Comparison of ENCODE assay signal across 11 cellular contexts in genomic region chr15:31336943-31337295, GRCh38. TPM values are rescaled to one million over a fixed set of nuclear protein-coding genes. Genes with fewer than 3 reads are reported as not detected.
A peak's percentile ranks its signal among the peaks of the same experiment; 100 is the strongest.
DNase-seq lines count a peak whose midpoint lies in the region; ATAC-seq and TF ChIP-seq lines count a peak whose summit lies in the region.
"Had no signal": no experiment of that assay in that cellular context is flagged by ENCODE, and none has a peak within 500 bp of the region (broad histone marks: within the 10 kb centered on the region; RNA-seq: fewer than 3 reads in every experiment).

No MANE protein-coding gene starts in this region.

- H3K27ac ChIP-seq in skeletal muscle tissue (ENCODE audit: low read depth, low read length) (peak overlapping the region; percentile 7), WERI-Rb-1 (no peak overlapping the region)
- H3K27ac ChIP-seq: epithelial cell of prostate had no signal

- intact Hi-C loops in activated CD4-positive, alpha-beta T cell treated with anti-CD3 and anti-CD28 coated beads for 36 hours (cut with DNase I, micrococcal nuclease), result loop anchor here in 1 of 2 experiments (1.0 kb wide), 1 partner anchor 8 kb away; no protein-coding TSS in a partner anchor

- H3K36me3 ChIP-seq in skeletal muscle tissue (ENCODE audit: control insufficient read depth in 3 of 3, insufficient read depth in 3 of 3, low read length in 3 of 3) (peaks cover 0 to 2% (median 0%) of the 10 kb centered on the region in 3 donors), WERI-Rb-1 (no peaks in the 10 kb centered on the region)

- CTCF ChIA-PET in activated CD4-positive, alpha-beta T cell treated with anti-CD3 and anti-CD28 coated beads for 36 hours (lab: Charles Lee), result no interaction called here

- no peaks in the 10 kb centered on the region for H3K27me3 Mint-ChIP-seq in activated CD4-positive, alpha-beta T cell treated with anti-CD3 and anti-CD28 coated beads for 36 hours
- no peaks in the 10 kb centered on the region for H3K27me3 Mint-ChIP-seq in effector memory CD8-positive, alpha-beta T cell

- no peaks in the 10 kb centered on the region for H3K9me3 ChIP-seq in skeletal muscle tissue (ENCODE audit: control insufficient read depth in 3 of 3, low read length in 3 of 3)
- H3K9me3 ChIP-seq in WERI-Rb-1 (ENCODE audit: severe bottlenecking), result no peaks in the 10 kb centered on the region
- H3K9me3 ChIP-seq: SK-N-SH had no signal

- peaks cover 89 to 92% (median 91%) of the 10 kb centered on the region in 3 donors for H3K4me1 ChIP-seq in skeletal muscle tissue (ENCODE audit: control insufficient read depth in 3 of 3, insufficient read depth in 3 of 3, low read length in 3 of 3)

- DNase-seq in activated CD4-positive, alpha-beta T cell treated with anti-CD3 and anti-CD28 coated beads for 36 hours, result no peak
- DNase-seq in activated CD4-positive, alpha-beta T cell treated with anti-CD3 and anti-CD28 coated beads for 1 hour, result no peak
- DNase-seq in NCI-H146 treated with DMSO at 0.1 percent for 48 hours (lab: John Stamatoyannopoulos, UW; ENCODE audit: unreplicated experiment) (peak; percentile 3), WERI-Rb-1 (no peak), NCI-H510A treated with DMSO at 0.1 percent for 48 hours (lab: John Stamatoyannopoulos, UW) (no peak)
- DNase-seq in effector memory CD8-positive, alpha-beta T cell, result no peak
- DNase-seq: NCI-H748 treated with DMSO at 0.1 percent for 48 hours, SK-N-SH had no signal

- H3K9me3 Mint-ChIP-seq in activated CD4-positive, alpha-beta T cell treated with anti-CD3 and anti-CD28 coated beads for 36 hours (ENCODE audit: low read depth), result no peaks in the 10 kb centered on the region
- no peaks in the 10 kb centered on the region for H3K9me3 Mint-ChIP-seq in effector memory CD8-positive, alpha-beta T cell

- H3K4me3 Mint-ChIP-seq in activated CD4-positive, alpha-beta T cell treated with anti-CD3 and anti-CD28 coated beads for 36 hours, result no peak overlapping the region
- peak overlapping the region; percentile 65 to 99 for H3K4me3 Mint-ChIP-seq in effector memory CD8-positive, alpha-beta T cell

- H3K4me3 ChIP-seq in skeletal muscle tissue (ENCODE audit: low read length in 3 of 3) (peak overlapping the region in 1 of 3 donors; percentile 52), WERI-Rb-1 (ENCODE audit: low read depth, low read length) (no peak overlapping the region)

- H3K27me3 ChIP-seq in skeletal muscle tissue (ENCODE audit: control insufficient read depth in 3 of 3, insufficient read depth in 3 of 3, low read length in 3 of 3), result no peaks in the 10 kb centered on the region
- H3K27me3 ChIP-seq in WERI-Rb-1 (ENCODE audit: insufficient read depth, low read depth, severe bottlenecking), result no peaks in the 10 kb centered on the region

- no peak for TF ChIP-seq CTCF in WERI-Rb-1 (IDR thresholded peaks at IDR 0.05; ENCODE audit: low read depth, low read length)

- H3K4me1 Mint-ChIP-seq in activated CD4-positive, alpha-beta T cell treated with anti-CD3 and anti-CD28 coated beads for 36 hours, result peaks cover 99% of the 10 kb centered on the region
- peaks cover 84 to 89% of the 10 kb centered on the region in 2 donors for H3K4me1 Mint-ChIP-seq in effector memory CD8-positive, alpha-beta T cell (ENCODE audit: low read depth in 2 of 2)

- POLR2A ChIA-PET in activated CD4-positive, alpha-beta T cell treated with anti-CD3 and anti-CD28 coated beads for 36 hours (lab: Charles Lee), result no interaction called here

- H3K27ac Mint-ChIP-seq in activated CD4-positive, alpha-beta T cell treated with anti-CD3 and anti-CD28 coated beads for 36 hours, result peak overlapping the region; percentile 37
- peak overlapping the region; percentile 79 to 99 for H3K27ac Mint-ChIP-seq in effector memory CD8-positive, alpha-beta T cell

- H3K9ac ChIP-seq in skeletal muscle tissue (ENCODE audit: low read depth in 1 of 3, low read length in 3 of 3), result peak overlapping the region in 2 of 3 donors; percentile 7 to 41
- H3K9ac ChIP-seq: SK-N-SH had no signal

- peaks cover 13% of the 10 kb centered on the region for H3K36me3 Mint-ChIP-seq in activated CD4-positive, alpha-beta T cell treated with anti-CD3 and anti-CD28 coated beads for 36 hours (ENCODE audit: low read depth)
- peaks cover 74% of the 10 kb centered on the region for H3K36me3 Mint-ChIP-seq in effector memory CD8-positive, alpha-beta T cell (ENCODE audit: insufficient read depth)

- ATAC-seq in activated CD4-positive, alpha-beta T cell treated with anti-CD3 and anti-CD28 coated beads for 36 hours, result no peak
- no peak for ATAC-seq in effector memory CD8-positive, alpha-beta T cell (replicated peaks)
- no peak for ATAC-seq in GM19328 (IDR thresholded peaks at IDR 0.05; ENCODE audit: unreplicated experiment)

RNA-seq across cellular contexts. Expression of gene KLF13, which starts 10.3 kb away (rescaled TPM):
- total RNA-seq in activated CD4-positive, alpha-beta T cell treated with anti-CD3 and anti-CD28 coated beads for 36 hours, result 100 to 1,000 TPM; 147 to 212 TPM
- total RNA-seq in skeletal muscle tissue, result 20.4 TPM
